ENCODE assay signal across 12 cellular contexts in the genomic region with DNA sequence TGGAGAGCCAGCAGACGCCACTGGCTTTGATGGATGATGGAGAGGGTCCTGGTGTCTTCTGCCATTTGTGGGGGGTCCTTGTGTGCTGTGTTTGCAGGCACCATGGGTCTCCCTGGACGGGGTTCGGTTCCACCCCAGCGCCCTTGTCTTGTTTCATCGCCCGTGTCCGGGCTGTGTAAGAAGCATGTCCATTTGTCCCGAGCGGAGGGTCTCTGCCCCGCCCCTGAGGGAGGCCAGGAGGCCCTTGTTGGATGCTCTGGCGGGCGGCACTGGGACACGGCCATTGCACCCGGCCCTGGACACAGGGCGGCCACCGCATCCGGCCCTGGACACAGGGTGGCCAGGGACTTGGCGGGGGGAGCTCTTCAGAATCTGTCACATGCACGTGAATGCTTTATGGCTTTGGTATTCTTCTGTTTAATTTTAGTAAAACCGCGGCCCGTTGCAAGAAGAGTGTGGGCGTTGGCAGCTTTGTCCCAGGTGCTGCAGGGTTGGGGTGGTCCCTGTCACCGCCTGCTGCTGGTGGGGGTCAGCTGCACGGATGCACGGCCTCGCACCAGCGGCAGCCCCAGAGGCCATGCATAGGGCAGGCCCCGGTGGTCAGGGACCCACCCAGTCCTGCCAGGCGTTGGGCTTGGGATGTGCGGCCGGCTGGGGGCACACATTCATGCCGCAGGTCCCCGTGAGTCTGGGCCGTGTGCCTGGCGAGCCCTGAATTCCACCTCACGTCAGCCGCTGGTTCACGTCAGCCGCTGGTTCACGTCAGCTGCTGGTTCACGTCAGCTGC. TPM values are rescaled to one million over a fixed set of nuclear protein-coding genes. Genes with fewer than 3 reads are reported as not detected.
DNase-seq lines count a peak whose midpoint lies in the region; ATAC-seq, FAIRE-seq and TF ChIP-seq lines count a peak whose summit lies in the region.
"Had no signal": no experiment of that assay in that cellular context is flagged by ENCODE, and none has a peak within 500 bp of the region (broad histone marks: within the 10 kb centered on the region; RNA-seq: fewer than 3 reads in every experiment).

No MANE protein-coding gene starts in this region.

- H3K4me3 Mint-ChIP-seq in CD4-positive, alpha-beta memory T cell = peak overlapping the region; percentile 85 to 93 (median 89)
- H3K4me3 Mint-ChIP-seq in astrocyte (ENCODE audit: unreplicated experiment) = no peak overlapping the region
- H3K4me3 Mint-ChIP-seq: neural crest cell had no signal

- H3K27ac ChIP-seq in CD4-positive, alpha-beta memory T cell (ENCODE audit: low read depth, low read length) = peak overlapping the region; percentile 71
- peak overlapping the region; percentile 78 for H3K27ac ChIP-seq in HCT116 (ENCODE audit: low read depth, low read length)
- H3K27ac ChIP-seq in astrocyte (ENCODE audit: low read depth, low read length) = peak overlapping the region; percentile 41
- H3K27ac ChIP-seq in neuronal stem cell (replicated peaks; ENCODE audit: low read length) = no peak overlapping the region
- H3K27ac ChIP-seq: KMS-11 had no signal

- H3K79me2 ChIP-seq in HCT116 (ENCODE audit: insufficient read depth, low read length) = peaks cover 39% of the 10 kb centered on the region
- H3K79me2 ChIP-seq in astrocyte (ENCODE audit: insufficient read depth, low read length) = peaks cover 22% of the 10 kb centered on the region

- no peaks in the 10 kb centered on the region for H3K27me3 ChIP-seq in CD4-positive, alpha-beta memory T cell (ENCODE audit: insufficient read depth, low read length)
- H3K27me3 ChIP-seq in HCT116 (ENCODE audit: insufficient read depth, low read length) = no peaks in the 10 kb centered on the region
- H3K27me3 ChIP-seq in astrocyte (ENCODE audit: insufficient read depth, low read length) = no peaks in the 10 kb centered on the region
- H3K27me3 ChIP-seq in neuronal stem cell (ENCODE audit: control insufficient read depth in 3 of 3, insufficient read depth in 3 of 3, low read depth in 1 of 3, low read length in 3 of 3) = no peaks in the 10 kb centered on the region
- H3K27me3 ChIP-seq: dorsolateral prefrontal cortex had no signal

- peak overlapping the region; percentile 27 to 51 for H3K4me3 ChIP-seq in CD4-positive, alpha-beta memory T cell (ENCODE audit: low read length in 2 of 2)
- peak overlapping the region; percentile 20 to 47 for H3K4me3 ChIP-seq in HCT116 (replicated peaks in 1 of 2; ENCODE audit: low read depth in 1 of 2, low read length in 2 of 2)
- no peak overlapping the region for H3K4me3 ChIP-seq in astrocyte (ENCODE audit: insufficient read depth, low read depth, low read length)
- no peak overlapping the region for H3K4me3 ChIP-seq in neuronal stem cell (ENCODE audit: low read length in 2 of 2)

- ATAC-seq in HCT116 (no peak), GM18868 (IDR thresholded peaks at IDR 0.05; ENCODE audit: unreplicated experiment) (no peak)

- peak overlapping the region; percentile 27 for H2BK5ac ChIP-seq in neuronal stem cell (ENCODE audit: low read length)

- no peak overlapping the region for H2BK15ac ChIP-seq in neuronal stem cell (ENCODE audit: low read length)

- H2AFZ ChIP-seq in HCT116 (ENCODE audit: low read depth, low read length, poor library complexity, severe bottlenecking) (no peak overlapping the region), astrocyte (ENCODE audit: low read depth, low read length) (no peak overlapping the region), neuronal stem cell (ENCODE audit: low read length) (no peak overlapping the region)

- no peaks in the 10 kb centered on the region for H3K9me2 ChIP-seq in HCT116 (ENCODE audit: insufficient read depth)

- peak overlapping the region; percentile 48 to 99 (median 97) for H3K27ac Mint-ChIP-seq in CD4-positive, alpha-beta memory T cell
- H3K27ac Mint-ChIP-seq in astrocyte (ENCODE audit: unreplicated experiment) = no peak overlapping the region

- TF ChIP-seq CTCF in HCT116 (IDR thresholded peaks at IDR 0.05 in 2 of 3, conservative IDR thresholded peaks at IDR 0.05 in 1 of 3; ENCODE audit: borderline replicate concordance in 1 of 3, insufficient read depth in 1 of 3, low read depth in 2 of 3, low read length in 2 of 3) (no peak), astrocyte (IDR thresholded peaks at IDR 0.05; ENCODE audit: insufficient read depth, low read depth, low read length) (no peak)

- H3K14ac ChIP-seq in neuronal stem cell (ENCODE audit: low read length) = peak overlapping the region; percentile 60

- H3K4ac ChIP-seq in neuronal stem cell (ENCODE audit: low read length) = no peak overlapping the region

- H2BK12ac ChIP-seq in neuronal stem cell (ENCODE audit: low read length) = no peak overlapping the region

- H4K20me1 ChIP-seq in HCT116 (ENCODE audit: insufficient read depth) (peaks cover 4% of the 10 kb centered on the region; the same call in 1 of the 2 replicates), astrocyte (ENCODE audit: insufficient read depth, low read length) (peaks cover 4% of the 10 kb centered on the region)

- H4K8ac ChIP-seq in neuronal stem cell (ENCODE audit: low read depth, low read length) = peak overlapping the region; percentile 26

- no peak overlapping the region for H2BK120ac ChIP-seq in neuronal stem cell (ENCODE audit: low read depth, low read length)

- WGBS in neuronal stem cell (ENCODE audit: extremely low coverage in 2 of 2, insufficient read length in 2 of 2, insufficient replicate concordance in 1 of 2), 2 donors = no CpG with 5 or more reads among the region's 42 CpGs

- no peaks in the 10 kb centered on the region for H3K27me3 Mint-ChIP-seq in CD4-positive, alpha-beta memory T cell
- H3K27me3 Mint-ChIP-seq in astrocyte (ENCODE audit: low read depth, unreplicated experiment) = no peaks in the 10 kb centered on the region

- RAD21 ChIA-PET in HCT116 (lab: Charles Lee; ENCODE audit: low non-redundant PET in 1 of 2, low total read pairs in 2 of 2, uncharacterized antibody in 2 of 2, unreplicated experiment in 2 of 2) = no interaction called here

- no peaks in the 10 kb centered on the region for H3K9me3 Mint-ChIP-seq in CD4-positive, alpha-beta memory T cell
- H3K9me3 Mint-ChIP-seq in astrocyte (ENCODE audit: unreplicated experiment) = no peaks in the 10 kb centered on the region

- H3K4me2 ChIP-seq in HCT116 (ENCODE audit: low read length) (peak overlapping the region; percentile 85), astrocyte (ENCODE audit: low read length) (peak overlapping the region; percentile 78), neuronal stem cell (ENCODE audit: insufficient read depth, low read length, poor library complexity, severe bottlenecking) (no peak overlapping the region)
- H3K4me2 ChIP-seq: KMS-11 had no signal

- no peak for TF ChIP-seq RAD21 in HCT116 (IDR thresholded peaks at IDR 0.05; ENCODE audit: low read depth)

- POLR2A ChIA-PET in CD4-positive, alpha-beta memory T cell (lab: Charles Lee; ENCODE audit: partially characterized antibody) = interaction anchor here (1.0 to 3.4 kb wide), 2 partner anchors 12 to 23 kb away, joined by 3 to 31 read pairs; no protein-coding TSS in a partner anchor
- POLR2A ChIA-PET in HCT116 (lab: Charles Lee) = interaction anchor here (0.9 kb wide), 1 partner anchor 14 kb away, joined by 4 read pairs; no protein-coding TSS in a partner anchor

- DNase-seq in CD4-positive, alpha-beta memory T cell = no peak
- DNase-seq in HCT116 (ENCODE audit: low read depth, low spot score) (no peak), astrocyte (ENCODE audit: low read depth) (no peak), neuronal stem cell (ENCODE audit: low spot score) (no peak), ecto neural progenitor cell (ENCODE audit: low spot score) (no peak), SIG-M5 (lab: John Stamatoyannopoulos, UW) (no peak), NCI-H345 (lab: John Stamatoyannopoulos, UW) (no peak)
- DNase-seq: NCI-H748 treated with DMSO at 0.1 percent for 48 hours had no signal

- H2AK5ac ChIP-seq in neuronal stem cell (ENCODE audit: low read depth, low read length) = peak overlapping the region; percentile 30

- CTCF ChIA-PET in CD4-positive, alpha-beta memory T cell (lab: Charles Lee; ENCODE audit: partially characterized antibody) = interaction anchor here (1.3 kb wide), 1 partner anchor 25 kb away, joined by 3 read pairs; no protein-coding TSS in a partner anchor
- CTCF ChIA-PET in HCT116 (lab: Charles Lee) = no interaction called here

- peaks cover 75% of the 10 kb centered on the region for H3K4me1 ChIP-seq in CD4-positive, alpha-beta memory T cell (ENCODE audit: insufficient read depth, low read length)
- H3K4me1 ChIP-seq in HCT116 (ENCODE audit: control insufficient read depth in 1 of 2, insufficient read depth in 2 of 2, low read length in 2 of 2) (peaks cover 77 to 87% of the 10 kb centered on the region in 2 experiments), astrocyte (ENCODE audit: insufficient read depth, low read length) (peaks cover 32% of the 10 kb centered on the region), neuronal stem cell (ENCODE audit: control insufficient read depth in 2 of 2, insufficient read depth in 1 of 2, low read depth in 1 of 2, low read length in 2 of 2) (peaks cover 30 to 39% of the 10 kb centered on the region in 2 donors)

- intact Hi-C loops in CD4-positive, alpha-beta memory T cell (cut with micrococcal nuclease) = loop anchor here (10.0 kb wide), 1 partner anchor 184 kb away; no protein-coding TSS in a partner anchor
- intact Hi-C loops in HCT116 (cut with micrococcal nuclease) = no loop called here

- H3K36me3 ChIP-seq in CD4-positive, alpha-beta memory T cell (ENCODE audit: insufficient read depth, low read length) = no peaks in the 10 kb centered on the region
- H3K36me3 ChIP-seq in HCT116 (ENCODE audit: control insufficient read depth in 1 of 2, insufficient read depth in 2 of 2, low read length in 2 of 2) (peaks cover 0 to under 1% of the 10 kb centered on the region in 2 experiments; a peak in 1 of 4 replicates), astrocyte (ENCODE audit: insufficient read depth, low read length) (no peaks in the 10 kb centered on the region), neuronal stem cell (replicated peaks in 1 of 2; ENCODE audit: control insufficient read depth in 2 of 2, insufficient read depth in 2 of 2, low read length in 2 of 2) (peaks cover 3 to 29% of the 10 kb centered on the region in 2 donors)

- H4K91ac ChIP-seq in neuronal stem cell (ENCODE audit: low read depth, low read length, poor library complexity) = no peak overlapping the region

- H3K4me1 Mint-ChIP-seq in CD4-positive, alpha-beta memory T cell = peaks cover 50 to 78% (median 63%) of the 10 kb centered on the region in 4 donors
- H3K4me1 Mint-ChIP-seq in astrocyte (ENCODE audit: low read depth, unreplicated experiment) = peaks cover 38% of the 10 kb centered on the region

- peak overlapping the region; percentile 69 for H3K18ac ChIP-seq in neuronal stem cell (ENCODE audit: low read length)

- H3K36me3 Mint-ChIP-seq in CD4-positive, alpha-beta memory T cell = peaks cover 4 to 7% of the 10 kb centered on the region in 2 donors
- H3K36me3 Mint-ChIP-seq in astrocyte (ENCODE audit: low read depth, unreplicated experiment) = peaks cover 2% of the 10 kb centered on the region

- H3K9ac ChIP-seq in HCT116 (ENCODE audit: low read length) = peak overlapping the region; percentile 52
- peak overlapping the region; percentile 57 for H3K9ac ChIP-seq in astrocyte (ENCODE audit: low read length)
- peak overlapping the region; percentile 3 for H3K9ac ChIP-seq in neuronal stem cell (ENCODE audit: low read depth, low read length, poor library complexity)
- H3K9ac ChIP-seq: KMS-11 had no signal

- BruUV-seq in HCT116 (replicated peaks; lab: Mats Ljungman, UMichigan) = no TSS peak

- no peak for FAIRE-seq in astrocyte (lab: Jason Lieb, UNC)

- TF ChIP-seq POLR2A in HCT116 (IDR thresholded peaks at IDR 0.05; ENCODE audit: borderline replicate concordance, extremely low read depth, insufficient read depth, insufficient read length) = no peak

- H3K23ac ChIP-seq in neuronal stem cell (ENCODE audit: low read depth, low read length, poor library complexity) = peak overlapping the region; percentile 56

- peaks cover 15% of the 10 kb centered on the region for H3K79me1 ChIP-seq in neuronal stem cell (ENCODE audit: low read depth, low read length)

- no peaks in the 10 kb centered on the region for H3K9me3 ChIP-seq in CD4-positive, alpha-beta memory T cell (ENCODE audit: control insufficient read depth in 1 of 2, low read length in 2 of 2)
- H3K9me3 ChIP-seq in HCT116 (ENCODE audit: control insufficient read depth in 1 of 2, insufficient read depth in 1 of 2, low read depth in 1 of 2, low read length in 2 of 2) (no peaks in the 10 kb centered on the region), astrocyte (ENCODE audit: insufficient read depth, low read depth, low read length) (no peaks in the 10 kb centered on the region), neuronal stem cell (replicated peaks in 1 of 2; ENCODE audit: control insufficient read depth in 2 of 2, insufficient read depth in 1 of 2, low read depth in 1 of 2, low read length in 2 of 2) (peaks cover 3 to 7% of the 10 kb centered on the region in 2 donors)

RNA-seq across cellular contexts. Expression of gene ZNF750, which starts 21.0 kb away (rescaled TPM):
- not detected for total RNA-seq in CD4-positive, alpha-beta memory T cell
- not detected for polyA plus RNA-seq in CD4-positive, alpha-beta memory T cell
- total RNA-seq in HCT116 (2021; ENCODE audit: unreplicated experiment) (not detected), astrocyte (0.07 and 0.34 TPM in 2 replicates)
- 0.04 and 0.05 TPM in 2 replicates for polyA plus RNA-seq in HCT116 (2012)
- polyA plus RNA-seq in neuronal stem cell (2013, experiment 1 of 2) = 0.01 TPM
- 0.01 TPM for polyA plus RNA-seq in neuronal stem cell (2013, experiment 2 of 2)
- total RNA-seq: neural crest cell had no signal

Comparison
In these comparisons a context has a peak if more than half of its experiments do, and no peak if none do; other contexts are left out.
1. H3K4me3 ChIP-seq: peak in CD4-positive, alpha-beta memory T cell (2 of 2) and HCT116 (2 of 2); none in astrocyte (single experiment) and neuronal stem cell (0 of 2).
2. H3K9ac ChIP-seq: peak in every context shown above with its lines; median percentile 57 in astrocyte; 52 in HCT116; 3 in neuronal stem cell.